Comparison of ENCODE assay signal across 8 cellular contexts in genomic region chr10:28663576-28664368, GRCh38. TPM values are rescaled to one million over a fixed set of nuclear protein-coding genes. Genes with fewer than 3 reads are reported as not detected.
A peak's percentile ranks its signal among the peaks of the same experiment; 100 is the strongest.
DNase-seq lines count a peak whose midpoint lies in the region; ATAC-seq and TF ChIP-seq lines count a peak whose summit lies in the region.

No MANE protein-coding gene starts in this region.

- H3K27ac ChIP-seq in 22Rv1 (no peak overlapping the region), hepatocyte (no peak overlapping the region)

- no peaks in the 10 kb centered on the region for H3K9me3 ChIP-seq in hepatocyte (ENCODE audit: low read depth)

- H4K20me1 ChIP-seq in hepatocyte (ENCODE audit: insufficient read depth, poor library complexity, severe bottlenecking): no peaks in the 10 kb centered on the region

- H2AFZ ChIP-seq in hepatocyte: no peak overlapping the region

- ATAC-seq in HG02870 (IDR thresholded peaks at IDR 0.05; ENCODE audit: unreplicated experiment): peak; percentile 87

- H3K4me1 ChIP-seq in hepatocyte (ENCODE audit: insufficient read depth): no peaks in the 10 kb centered on the region

- TF ChIP-seq CTCF in 22Rv1 (IDR thresholded peaks at IDR 0.05): peak; percentile 96
- peak; percentile 98 for TF ChIP-seq CTCF in GM13977 (IDR thresholded peaks at IDR 0.05; ENCODE audit: extremely low read depth, insufficient read depth, missing control alignments)
- TF ChIP-seq CTCF in hepatocyte (IDR thresholded peaks at IDR 0.05; ENCODE audit: poor library complexity): peak; percentile 98

- H3K4me3 ChIP-seq in hepatocyte (no peak overlapping the region), skeletal muscle cell (ENCODE audit: low read depth, low read length) (no peak overlapping the region)

- no peaks in the 10 kb centered on the region for H3K9me2 ChIP-seq in hepatocyte (replicated peaks; ENCODE audit: insufficient read depth)

- no peaks in the 10 kb centered on the region for H3K36me3 ChIP-seq in hepatocyte (replicated peaks; ENCODE audit: insufficient read depth, low read depth)

- in situ Hi-C loops in GM13977 (cut with MboI; ENCODE audit: low pct_unique_long_range_greater_than_20kb, low sequenced_read_pairs, unreplicated experiment): loop anchor here (10.0 to 25.0 kb wide), 2 partner anchors 331 to 649 kb away; no protein-coding TSS in a partner anchor

- no peaks in the 10 kb centered on the region for H3K79me2 ChIP-seq in hepatocyte

- 7% methylated on average over 9 of the region's 9 CpGs for WGBS in hepatocyte (ENCODE audit: low lambda C conversion rate, missing lambda C conversion rate)

- H3K4me2 ChIP-seq in hepatocyte: peak overlapping the region; percentile 1

- peak; percentile 73 for DNase-seq in GM13977 (ENCODE audit: low spot score)
- peak; percentile 38 for DNase-seq in NCI-H187 treated with DMSO at 0.1 percent for 48 hours (lab: John Stamatoyannopoulos, UW)
- peak; percentile 49 for DNase-seq in T1000 (lab: John Stamatoyannopoulos, UW)
- peak; percentile 94 for DNase-seq in astrocyte of the hippocampus (ENCODE audit: low read depth, low spot score)
- DNase-seq in hepatocyte (ENCODE audit: low spot score): peak; percentile 93
- DNase-seq in skeletal muscle cell (ENCODE audit: low read depth): peak; percentile 49

- H3K27me3 ChIP-seq in hepatocyte: no peaks in the 10 kb centered on the region

RNA-seq across cellular contexts. Expression of gene BAMBI, which starts 13.5 kb away (rescaled TPM):
- 111 and 116 TPM in 2 replicates for total RNA-seq in hepatocyte
- 148 and 163 TPM in 2 replicates for polyA plus RNA-seq in hepatocyte

Comparison
In these comparisons a context has a peak if more than half of its experiments do, and no peak if none do; other contexts are left out.
1. DNase-seq: peak in every context shown above with its lines; median percentile 94 in astrocyte of the hippocampus; 93 in hepatocyte; 73 in GM13977; 49 in T1000; 49 in skeletal muscle cell; 38 in NCI-H187 treated with DMSO at 0.1 percent for 48 hours.